Comparison of ENCODE assay signal across 3 cellular contexts in genomic region chr15:41469644-41470043, GRCh38. TPM values are rescaled to one million over a fixed set of nuclear protein-coding genes. Genes with fewer than 3 reads are reported as not detected.
"Had no signal": no experiment of that assay in that cellular context is flagged by ENCODE, and none has a peak within 500 bp of the region (broad histone marks: within the 10 kb centered on the region; RNA-seq: fewer than 3 reads in every experiment).

No MANE protein-coding gene starts in this region.

RNA-seq across cellular contexts. Expression of gene ITPKA, which starts 24.0 kb away (rescaled TPM):
- total RNA-seq: ascending aorta had no signal

RNA-seq across cellular contexts. Expression of gene LTK, which starts 44.0 kb away (rescaled TPM):
- total RNA-seq: activated naive CD4-positive, alpha-beta T cell treated with anti-CD3 and anti-CD28 coated beads for 36 hours; ascending aorta; bronchial epithelial cell had no signal
